Comparison of ENCODE assay signal across 8 cellular contexts in the genomic region with DNA sequence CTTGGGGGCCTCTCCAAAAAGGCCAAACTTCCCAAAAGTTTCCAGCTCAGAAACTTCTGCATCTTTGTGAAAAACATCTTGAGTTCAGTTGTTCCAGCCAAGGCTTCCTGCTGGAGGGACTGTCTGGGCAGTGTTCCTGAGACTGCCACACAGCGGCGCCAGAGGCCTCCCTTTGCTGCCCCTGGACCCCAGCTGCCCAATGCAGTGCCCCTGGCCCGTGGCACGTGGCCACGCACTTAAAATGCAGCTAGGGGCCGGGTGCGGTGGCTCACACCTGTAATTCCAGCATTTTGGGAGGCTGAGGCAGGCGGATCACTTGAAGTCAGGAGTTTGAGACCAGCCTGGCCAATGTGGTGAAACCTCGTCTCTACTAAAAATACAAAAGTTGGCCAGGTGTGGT. TPM values are rescaled to one million over a fixed set of nuclear protein-coding genes. Genes with fewer than 3 reads are reported as not detected.
DNase-seq lines count a peak whose midpoint lies in the region; ATAC-seq and TF ChIP-seq lines count a peak whose summit lies in the region.
"Not testable (repeated sequence)": the region's sequence is repeated elsewhere in the genome, so short reads cannot be mapped to it uniquely, and the experiment has no call there.

No MANE protein-coding gene starts in this region.

- H3K36me3 ChIP-seq in Karpas-422 (ENCODE audit: insufficient read depth, low read length); OCI-LY3 (replicated peaks; ENCODE audit: low read depth, low read length); upper lobe of right lung: not testable (repeated sequence)

- not testable (repeated sequence) for H3K9ac ChIP-seq in Karpas-422 (ENCODE audit: low read length); OCI-LY3 (ENCODE audit: low read length)

- not testable (repeated sequence) for H3K27ac ChIP-seq in Karpas-422 (ENCODE audit: low read length); OCI-LY3 (ENCODE audit: low read length); VCaP; upper lobe of right lung

- H3K9me3 ChIP-seq in Karpas-422 (ENCODE audit: low read length); OCI-LY3 (ENCODE audit: insufficient read depth, low read length); upper lobe of right lung: not testable (repeated sequence)

- in situ Hi-C loops in GM13976 (cut with MboI; ENCODE audit: low sequenced_read_pairs, unreplicated experiment), result loop anchor here (25.0 kb wide), 1 partner anchor 505 kb away; the partner anchor contains the start of gene DHRS3

- not testable (repeated sequence) for H3K4me3 ChIP-seq in Karpas-422 (ENCODE audit: low read length); OCI-LY3 (ENCODE audit: low read length); upper lobe of right lung

- intact Hi-C loops in upper lobe of right lung (cut with DNase I), result not testable (repeated sequence)

- H3K9me2 ChIP-seq in Karpas-422 (replicated peaks; ENCODE audit: insufficient read depth, low read length), result not testable (repeated sequence)

- H3K4me2 ChIP-seq in Karpas-422 (ENCODE audit: low read depth, low read length, poor library complexity, severe bottlenecking); OCI-LY3 (ENCODE audit: low read length): not testable (repeated sequence)

- H3K4me1 ChIP-seq in Karpas-422 (ENCODE audit: low read length); OCI-LY3 (ENCODE audit: low read length); upper lobe of right lung: not testable (repeated sequence)

- TF ChIP-seq CTCF in GM13976 (IDR thresholded peaks at IDR 0.05; ENCODE audit: borderline replicate concordance, control extremely low read depth, extremely low read depth, insufficient read depth, missing control alignments) (peak; percentile 27), OCI-LY3 (IDR thresholded peaks at IDR 0.05; ENCODE audit: low read depth, low read length) (peak; percentile 48), VCaP (conservative IDR thresholded peaks at IDR 0.05) (peak; percentile 46), upper lobe of right lung (IDR thresholded peaks at IDR 0.05) (peak; percentile 19)

- DNase-seq in CD1c-positive myeloid dendritic cell (ENCODE audit: extremely low spot score) (peak; percentile 5), Karpas-422 (peak; percentile 42), dermis blood vessel endothelial cell (peak; percentile 39), iPS-NIHi7 (ENCODE audit: extremely low spot score) (peak; percentile 80)
- DNase-seq in GM13976 (ENCODE audit: low spot score); upper lobe of right lung: not testable (repeated sequence)

- ATAC-seq in upper lobe of right lung, result peak; percentile 28

- not testable (repeated sequence) for H4K20me1 ChIP-seq in Karpas-422 (ENCODE audit: insufficient read depth, low read depth, low read length); OCI-LY3 (ENCODE audit: insufficient read depth, low read length)

- H3K79me2 ChIP-seq in Karpas-422 (ENCODE audit: low read length); OCI-LY3 (ENCODE audit: low read length): not testable (repeated sequence)

- H3K27me3 ChIP-seq in Karpas-422 (ENCODE audit: low read length); OCI-LY3 (ENCODE audit: low read depth, low read length); upper lobe of right lung: not testable (repeated sequence)

- H2AFZ ChIP-seq in Karpas-422 (ENCODE audit: low read length); OCI-LY3 (ENCODE audit: low read depth, low read length): not testable (repeated sequence)

RNA-seq across cellular contexts. Expression of gene TNFRSF8, which starts 43.8 kb away (rescaled TPM):
- total RNA-seq in Karpas-422 (2014; rRNA removed; shearing (Covaris generic); ENCODE audit: low replicate concordance), result not detected in 2 replicates
- 0.33 and 0.34 TPM in 2 replicates for total RNA-seq in dermis blood vessel endothelial cell
- 1.8 TPM for total RNA-seq in upper lobe of right lung

RNA-seq across cellular contexts. Expression of gene TNFRSF1B, which starts 59.9 kb away (rescaled TPM):
- not detected in 2 replicates for total RNA-seq in Karpas-422 (2014; rRNA removed; shearing (Covaris generic); ENCODE audit: low replicate concordance)
- total RNA-seq in dermis blood vessel endothelial cell, result 81.3 and 98.3 TPM in 2 replicates
- 62.4 TPM for total RNA-seq in upper lobe of right lung

Comparison
In these comparisons a context has a peak if more than half of its experiments do, and no peak if none do; other contexts are left out.
1. RNA of gene TNFRSF1B, which starts 59.9 kb away (total RNA-seq): 81.3 to 98.3 TPM in dermis blood vessel endothelial cell and 62.4 TPM in upper lobe of right lung (single experiment); not detected in Karpas-422; every median in the first group is over 10 times any median in the second.
2. Peak in every context shown above with its lines, with median percentiles within 50 percentile points of each other: CTCF ChIP-seq.